In genomic region chr6:12845224-12846004, GRCh38 we compare ENCODE assay signal across 22 cellular contexts.
"Had no signal": no experiment of that assay in that cellular context is flagged by ENCODE, and none has a peak within 500 bp of the region (broad histone marks: within the 10 kb centered on the region; RNA-seq: fewer than 3 reads in every experiment).

No MANE protein-coding gene starts in this region.

- H3K27ac ChIP-seq: foreskin keratinocyte, left lung, sigmoid colon, thoracic aorta, upper lobe of left lung had no signal

- H3K9me3 Mint-ChIP-seq: activated naive CD4-positive, alpha-beta T cell treated with anti-CD3 and anti-CD28 coated beads, Interleukin-2, amount 50 U/mL, for 72 hours; brain; immature natural killer cell; neural crest cell; stimulated activated naive B cell treated with anti-CD40 and anti-IgM and Interleukin-4, amounts not matched to agents 10 μg/mL and 1 μg/mL and 100 μg/mL, for 72 hours had no signal

- H3K4me1 ChIP-seq: foreskin keratinocyte, left lung, sigmoid colon, upper lobe of left lung had no signal

- H3K4me3 Mint-ChIP-seq: immature natural killer cell; naive B cell; neural crest cell; stimulated activated naive B cell treated with anti-CD40 and anti-IgM and Interleukin-4, amounts not matched to agents 10 μg/mL and 1 μg/mL and 100 μg/mL, for 72 hours had no signal

- H3K4me2 ChIP-seq: smooth muscle cell had no signal

- ATAC-seq: activated naive CD4-positive, alpha-beta T cell treated with anti-CD3 and anti-CD28 coated beads, Interleukin-2, amount 50 U/mL, for 72 hours; foreskin keratinocyte; left lung; stimulated activated naive B cell treated with anti-CD40 and anti-IgM and Interleukin-4, amounts not matched to agents 10 μg/mL and 1 μg/mL and 100 μg/mL, for 72 hours had no signal

- H3K27me3 Mint-ChIP-seq: brain had no signal

- DNase-seq: activated CD4-positive, alpha-beta T cell treated with anti-CD3 and anti-CD28 coated beads for 1 hour; activated CD4-positive, alpha-beta T cell treated with anti-CD3 and anti-CD28 coated beads, Interleukin-2, amount 50 U/mL, for 1 hour; activated gamma-delta T cell treated with Interleukin-2 at 50 U/mL for 16 hours; activated T-cell treated with anti-CD3 and anti-CD28 coated beads, Interleukin-2, amount 50 U/mL, for 1 hour; aorta; effector CD8-positive, alpha-beta T cell; foreskin keratinocyte; immature natural killer cell; left lung; naive B cell; posterior cingulate gyrus; sigmoid colon; stimulated activated CD4-positive, alpha-beta T cell treated with anti-CD3 and anti-CD28 coated beads, Interleukin-15, amount 100 ng/mL, for 24 hours; stimulated activated CD8-positive, alpha-beta memory T cell treated with anti-CD3 and anti-CD28 coated beads, Interleukin-4, amount 100 ng/mL, for 48 hours; stimulated activated naive B cell treated with anti-CD40 and anti-IgM and Interleukin-4, amounts not matched to agents 10 μg/mL and 1 μg/mL and 100 μg/mL, for 72 hours; upper lobe of left lung had no signal

- H3K27me3 ChIP-seq: sigmoid colon, upper lobe of left lung had no signal

- H3K36me3 Mint-ChIP-seq: activated naive CD4-positive, alpha-beta T cell treated with anti-CD3 and anti-CD28 coated beads, Interleukin-2, amount 50 U/mL, for 72 hours; brain; immature natural killer cell; naive B cell; stimulated activated naive B cell treated with anti-CD40 and anti-IgM and Interleukin-4, amounts not matched to agents 10 μg/mL and 1 μg/mL and 100 μg/mL, for 72 hours had no signal

- H3K36me3 ChIP-seq: left lung, sigmoid colon, thoracic aorta, upper lobe of left lung had no signal

- H3K4me3 ChIP-seq: left lung, lung, sigmoid colon, smooth muscle cell, thoracic aorta, upper lobe of left lung had no signal

- H3K4me1 Mint-ChIP-seq: immature natural killer cell, naive B cell, neural crest cell had no signal

- H3K27ac Mint-ChIP-seq: activated naive CD4-positive, alpha-beta T cell treated with anti-CD3 and anti-CD28 coated beads, Interleukin-2, amount 50 U/mL, for 72 hours; immature natural killer cell; stimulated activated naive B cell treated with anti-CD40 and anti-IgM and Interleukin-4, amounts not matched to agents 10 μg/mL and 1 μg/mL and 100 μg/mL, for 72 hours had no signal
